ENCODE assay signal across 1 cellular context in genomic region chr3:37945803-37946530, GRCh38.
TF ChIP-seq lines count a peak whose summit lies in the region.

No MANE protein-coding gene starts in this region.

TF ChIP-seq in SK-N-SH treated with all-trans-retinoic acid at 6 μM for 48 hours, 23 proteins besides CTCF, POLR2A, EP300 and RAD21 (continued from another document):
- no peak for TF ChIP-seq ZNF8 (CRISPR knock-in tag; IDR thresholded peaks at IDR 0.05)
- no peak for TF ChIP-seq BACH2 (CRISPR knock-in tag; IDR thresholded peaks at IDR 0.05; ENCODE audit: borderline replicate concordance)
- TF ChIP-seq TOX (CRISPR knock-in tag; IDR thresholded peaks at IDR 0.05; ENCODE audit: borderline replicate concordance): no peak
- TF ChIP-seq CREB5 (CRISPR knock-in tag; IDR thresholded peaks at IDR 0.05; ENCODE audit: low read depth): no peak
- peak; percentile 85 for TF ChIP-seq ESRRG (CRISPR knock-in tag; IDR thresholded peaks at IDR 0.05)
- no peak; the same call in 1 of the 2 replicates for TF ChIP-seq ZNF70 (CRISPR knock-in tag; IDR thresholded peaks at IDR 0.05)
- 0 out of 2 replicates have a peak, but pooled peaks have one; percentile 34 for TF ChIP-seq SNAI2 (CRISPR knock-in tag; IDR thresholded peaks at IDR 0.05)
- TF ChIP-seq PPARA (CRISPR knock-in tag; IDR thresholded peaks at IDR 0.05; ENCODE audit: borderline replicate concordance): no peak
- peak; percentile 100 for TF ChIP-seq ISL1 (CRISPR knock-in tag; IDR thresholded peaks at IDR 0.05)
- no peak for TF ChIP-seq ZC3H10 (CRISPR knock-in tag; IDR thresholded peaks at IDR 0.05)
- no peak for TF ChIP-seq RARB (CRISPR knock-in tag; IDR thresholded peaks at IDR 0.05)
TF ChIP-seq in SK-N-SH treated with all-trans-retinoic acid at 6 μM for 48 hours: peak in this region for 9.
